In the genomic region with DNA sequence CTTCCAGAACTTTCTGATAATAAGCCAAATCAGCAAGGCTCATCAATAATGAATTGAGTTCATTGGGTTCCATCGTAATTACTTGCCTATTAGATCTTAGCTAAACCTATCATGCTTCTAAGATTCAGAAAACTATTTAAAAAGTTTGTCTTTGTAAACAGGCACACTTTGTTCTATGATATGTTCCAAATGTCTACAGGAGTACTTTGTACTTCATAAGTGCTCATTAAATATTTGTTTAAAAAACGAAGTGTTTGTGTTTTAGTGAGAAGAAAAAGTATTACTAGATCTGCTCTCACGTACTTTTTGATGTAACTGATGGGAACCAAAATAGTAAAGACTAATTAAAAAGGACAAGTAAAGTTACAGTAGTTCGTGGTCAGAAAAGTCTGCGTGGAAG, we compare ENCODE assay signal across 8 cellular contexts.
"Had no signal": no experiment of that assay in that cellular context is flagged by ENCODE, and none has a peak within 500 bp of the region (broad histone marks: within the 10 kb centered on the region; RNA-seq: fewer than 3 reads in every experiment).

No MANE protein-coding gene starts in this region.

- H3K4me2 ChIP-seq: GM23338 had no signal

- H3K27ac Mint-ChIP-seq: GM23338, H9 had no signal

- DNase-seq: H9, HCEC 1CT, IMR-90 had no signal

- FAIRE-seq: H1, H54, HTR-8/SVneo, K562 had no signal

- H2AFZ ChIP-seq: GM23338 had no signal

- H3K4me3 ChIP-seq: GM23338, K562 had no signal

- H3K4me1 Mint-ChIP-seq: H9 had no signal

- H3K4me3 Mint-ChIP-seq: GM23338, H9 had no signal

- ATAC-seq: GM23338, K562 had no signal
